ENCODE assay signal across 7 cellular contexts in genomic region chr2:195108182-195108581, GRCh38.
"Had no signal": no experiment of that assay in that cellular context is flagged by ENCODE, and none has a peak within 500 bp of the region (broad histone marks: within the 10 kb centered on the region; RNA-seq: fewer than 3 reads in every experiment).

No MANE protein-coding gene starts in this region.

- H3K9me3 Mint-ChIP-seq: GM23338 had no signal

- H3K4me2 ChIP-seq: GM23338 had no signal

- H3K27ac Mint-ChIP-seq: GM23338 had no signal

- H2AFZ ChIP-seq: GM23338 had no signal

- H3K4me3 Mint-ChIP-seq: GM23338, H9 had no signal

- H3K4me3 ChIP-seq: GM23338 had no signal

- FAIRE-seq: H1, H54, HTR-8/SVneo had no signal

- DNase-seq: H9, HCEC 1CT, IMR-90 had no signal

- H3K4me1 Mint-ChIP-seq: GM23338, H9 had no signal
